7 cellular contexts compared by ENCODE assay signal in genomic region chr1:100440075-100440809, GRCh38.
DNase-seq lines count a peak whose midpoint lies in the region; ATAC-seq and TF ChIP-seq lines count a peak whose summit lies in the region.

No MANE protein-coding gene starts in this region.

- H3K9me3 Mint-ChIP-seq in activated CD4-positive, alpha-beta T cell treated with anti-CD3 and anti-CD28 coated beads, Interleukin-2, amount 10 ng/mL, durations not matched to agents 7 days and 5 days, result peaks cover 5% of the 10 kb centered on the region

- no peak for TF ChIP-seq CTCF in hepatocyte (IDR thresholded peaks at IDR 0.05; ENCODE audit: poor library complexity)
- no peak for TF ChIP-seq CTCF in omental fat pad (IDR thresholded peaks at IDR 0.05)

- CTCF ChIA-PET in activated CD4-positive, alpha-beta T cell treated with anti-CD3 and anti-CD28 coated beads, Interleukin-2, amount 10 ng/mL, durations not matched to agents 7 days and 5 days (lab: Charles Lee), result interaction anchor here (1.0 kb wide), 2 partner anchors 8 to 26 kb away, joined by 3 read pairs; no protein-coding TSS in a partner anchor

- H3K36me3 ChIP-seq in hepatocyte (replicated peaks; ENCODE audit: insufficient read depth, low read depth), result no peaks in the 10 kb centered on the region

- 53% methylated on average over 4 of the region's 4 CpGs for WGBS in hepatocyte (ENCODE audit: low lambda C conversion rate, missing lambda C conversion rate)

- peak; percentile 88 for DNase-seq in activated CD4-positive, alpha-beta T cell treated with anti-CD3 and anti-CD28 coated beads, Interleukin-2, amount 10 ng/mL, durations not matched to agents 7 days and 5 days
- DNase-seq in hepatocyte (ENCODE audit: low spot score) (peak; percentile 44), G401 (ENCODE audit: low spot score) (no peak), omental fat pad (ENCODE audit: low spot score) (no peak)
- peak; percentile 49 to 55 for DNase-seq in stimulated activated CD8-positive, alpha-beta memory T cell treated with anti-CD3 and anti-CD28 coated beads, Interleukin-4, amount 100 ng/mL, for 4 hours (ENCODE audit: low read depth in 2 of 2, low spot score in 1 of 2)

- ATAC-seq in HG03565 (IDR thresholded peaks at IDR 0.05; ENCODE audit: unreplicated experiment) (peak; percentile 41), HG03520 (IDR thresholded peaks at IDR 0.05; ENCODE audit: unreplicated experiment) (no peak), omental fat pad (ENCODE audit: low FRiP score) (no peak)

- POLR2A ChIA-PET in activated CD4-positive, alpha-beta T cell treated with anti-CD3 and anti-CD28 coated beads, Interleukin-2, amount 10 ng/mL, durations not matched to agents 7 days and 5 days (lab: Charles Lee), result interaction anchor here (1.0 to 1.1 kb wide), 2 partner anchors 40 to 88 kb away, joined by 3 to 4 read pairs; partner anchors contain the start of gene CDC14A

- H3K4me2 ChIP-seq in hepatocyte, result peak overlapping the region; percentile 8

- H3K4me1 ChIP-seq in hepatocyte (ENCODE audit: insufficient read depth), result peaks cover 13% of the 10 kb centered on the region

- H2AFZ ChIP-seq in hepatocyte, result no peak overlapping the region

- no peaks in the 10 kb centered on the region for H3K9me2 ChIP-seq in hepatocyte (replicated peaks; ENCODE audit: insufficient read depth)

- in situ Hi-C loops in G401 (cut with HindIII; ENCODE audit: low sequenced_read_pairs), result no loop called here

- no peak overlapping the region for H3K4me3 ChIP-seq in hepatocyte

- H3K27me3 Mint-ChIP-seq in activated CD4-positive, alpha-beta T cell treated with anti-CD3 and anti-CD28 coated beads, Interleukin-2, amount 10 ng/mL, durations not matched to agents 7 days and 5 days, result no peaks in the 10 kb centered on the region

- peaks cover 70% of the 10 kb centered on the region for H3K4me1 Mint-ChIP-seq in activated CD4-positive, alpha-beta T cell treated with anti-CD3 and anti-CD28 coated beads, Interleukin-2, amount 10 ng/mL, durations not matched to agents 7 days and 5 days

- no peaks in the 10 kb centered on the region for H3K9me3 ChIP-seq in hepatocyte (ENCODE audit: low read depth)

- no peaks in the 10 kb centered on the region for H4K20me1 ChIP-seq in hepatocyte (ENCODE audit: insufficient read depth, poor library complexity, severe bottlenecking)

- H3K79me2 ChIP-seq in hepatocyte, result no peaks in the 10 kb centered on the region

- H3K27ac Mint-ChIP-seq in activated CD4-positive, alpha-beta T cell treated with anti-CD3 and anti-CD28 coated beads, Interleukin-2, amount 10 ng/mL, durations not matched to agents 7 days and 5 days, result peak overlapping the region; percentile 92

- H3K4me3 Mint-ChIP-seq in activated CD4-positive, alpha-beta T cell treated with anti-CD3 and anti-CD28 coated beads, Interleukin-2, amount 10 ng/mL, durations not matched to agents 7 days and 5 days, result peak overlapping the region; percentile 25

- H3K36me3 Mint-ChIP-seq in activated CD4-positive, alpha-beta T cell treated with anti-CD3 and anti-CD28 coated beads, Interleukin-2, amount 10 ng/mL, durations not matched to agents 7 days and 5 days (ENCODE audit: low read depth), result peaks cover 65% of the 10 kb centered on the region

- peak overlapping the region; percentile 18 for H3K27ac ChIP-seq in hepatocyte

- no peaks in the 10 kb centered on the region for H3K27me3 ChIP-seq in hepatocyte

Comparison
In these comparisons a context has a peak if more than half of its experiments do, and no peak if none do; other contexts are left out.
1. DNase-seq: peak in activated CD4-positive, alpha-beta T cell treated with anti-CD3 and anti-CD28 coated beads, Interleukin-2, amount 10 ng/mL, durations not matched to agents 7 days and 5 days (single experiment), hepatocyte (single experiment) and stimulated activated CD8-positive, alpha-beta memory T cell treated with anti-CD3 and anti-CD28 coated beads, Interleukin-4, amount 100 ng/mL, for 4 hours (2 of 2); none in G401 (single experiment) and omental fat pad (single experiment).